1 cellular context compared by ENCODE assay signal in the genomic region with DNA sequence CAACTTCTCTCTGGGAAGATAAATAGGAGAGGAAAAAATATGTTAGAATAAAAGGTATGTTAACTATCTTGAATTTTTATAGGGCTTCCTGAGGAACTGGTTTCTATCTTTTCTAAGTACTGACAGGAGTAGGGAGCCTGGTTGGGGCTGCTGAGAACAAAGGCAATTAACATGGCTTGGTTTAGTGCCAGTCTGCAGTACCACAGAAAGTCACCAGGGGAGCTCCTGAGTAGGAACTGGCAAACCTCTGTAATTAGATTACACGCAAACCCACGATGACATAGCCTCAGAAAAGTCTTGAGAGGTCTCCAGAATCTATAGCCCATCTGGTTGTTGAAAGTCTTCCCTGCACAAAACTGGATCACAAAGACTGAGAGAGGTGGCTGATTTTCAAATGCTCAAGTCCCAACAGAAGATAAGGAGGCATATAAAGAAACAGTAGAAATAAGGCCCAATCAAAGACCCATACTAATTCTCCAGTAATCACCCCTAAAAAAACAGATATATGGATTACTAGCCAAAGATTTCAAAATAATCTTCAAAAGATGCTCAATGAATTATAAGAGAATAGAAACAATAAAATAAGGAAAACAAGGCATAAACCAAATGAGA.
TF ChIP-seq lines count a peak whose summit lies in the region.

No MANE protein-coding gene starts in this region.

TF ChIP-seq in GM12878, 131 proteins besides CTCF, POLR2A, EP300 and RAD21 (continued from another document):
- TF ChIP-seq, protein P1, sequence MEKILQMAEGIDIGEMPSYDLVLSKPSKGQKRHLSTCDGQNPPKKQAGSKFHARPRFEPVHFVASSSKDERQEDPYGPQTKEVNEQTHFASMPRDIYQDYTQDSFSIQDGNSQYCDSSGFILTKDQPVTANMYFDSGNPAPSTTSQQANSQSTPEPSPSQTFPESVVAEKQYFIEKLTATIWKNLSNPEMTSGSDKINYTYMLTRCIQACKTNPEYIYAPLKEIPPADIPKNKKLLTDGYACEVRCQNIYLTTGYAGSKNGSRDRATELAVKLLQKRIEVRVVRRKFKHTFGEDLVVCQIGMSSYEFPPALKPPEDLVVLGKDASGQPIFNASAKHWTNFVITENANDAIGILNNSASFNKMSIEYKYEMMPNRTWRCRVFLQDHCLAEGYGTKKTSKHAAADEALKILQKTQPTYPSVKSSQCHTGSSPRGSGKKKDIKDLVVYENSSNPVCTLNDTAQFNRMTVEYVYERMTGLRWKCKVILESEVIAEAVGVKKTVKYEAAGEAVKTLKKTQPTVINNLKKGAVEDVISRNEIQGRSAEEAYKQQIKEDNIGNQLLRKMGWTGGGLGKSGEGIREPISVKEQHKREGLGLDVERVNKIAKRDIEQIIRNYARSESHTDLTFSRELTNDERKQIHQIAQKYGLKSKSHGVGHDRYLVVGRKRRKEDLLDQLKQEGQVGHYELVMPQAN (conservative IDR thresholded peaks at IDR 0.05): no peak
- TF ChIP-seq, protein P2, sequence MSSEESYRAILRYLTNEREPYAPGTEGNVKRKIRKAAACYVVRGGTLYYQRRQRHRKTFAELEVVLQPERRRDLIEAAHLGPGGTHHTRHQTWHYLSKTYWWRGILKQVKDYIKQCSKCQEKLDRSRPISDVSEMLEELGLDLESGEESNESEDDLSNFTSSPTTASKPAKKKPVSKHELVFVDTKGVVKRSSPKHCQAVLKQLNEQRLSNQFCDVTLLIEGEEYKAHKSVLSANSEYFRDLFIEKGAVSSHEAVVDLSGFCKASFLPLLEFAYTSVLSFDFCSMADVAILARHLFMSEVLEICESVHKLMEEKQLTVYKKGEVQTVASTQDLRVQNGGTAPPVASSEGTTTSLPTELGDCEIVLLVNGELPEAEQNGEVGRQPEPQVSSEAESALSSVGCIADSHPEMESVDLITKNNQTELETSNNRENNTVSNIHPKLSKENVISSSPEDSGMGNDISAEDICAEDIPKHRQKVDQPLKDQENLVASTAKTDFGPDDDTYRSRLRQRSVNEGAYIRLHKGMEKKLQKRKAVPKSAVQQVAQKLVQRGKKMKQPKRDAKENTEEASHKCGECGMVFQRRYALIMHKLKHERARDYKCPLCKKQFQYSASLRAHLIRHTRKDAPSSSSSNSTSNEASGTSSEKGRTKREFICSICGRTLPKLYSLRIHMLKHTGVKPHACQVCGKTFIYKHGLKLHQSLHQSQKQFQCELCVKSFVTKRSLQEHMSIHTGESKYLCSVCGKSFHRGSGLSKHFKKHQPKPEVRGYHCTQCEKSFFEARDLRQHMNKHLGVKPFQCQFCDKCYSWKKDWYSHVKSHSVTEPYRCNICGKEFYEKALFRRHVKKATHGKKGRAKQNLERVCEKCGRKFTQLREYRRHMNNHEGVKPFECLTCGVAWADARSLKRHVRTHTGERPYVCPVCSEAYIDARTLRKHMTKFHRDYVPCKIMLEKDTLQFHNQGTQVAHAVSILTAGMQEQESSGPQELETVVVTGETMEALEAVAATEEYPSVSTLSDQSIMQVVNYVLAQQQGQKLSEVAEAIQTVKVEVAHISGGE (CRISPR knock-in tag; IDR thresholded peaks at IDR 0.05): no peak
- no peak for TF ChIP-seq SREBF2 (IDR thresholded peaks at IDR 0.05; ENCODE audit: low read length)
- no peak for TF ChIP-seq HCFC1 (IDR thresholded peaks at IDR 0.05; ENCODE audit: low read length)
- no peak for TF ChIP-seq ETV6 (conservative IDR thresholded peaks at IDR 0.05 in 1 of 2, IDR thresholded peaks at IDR 0.05 in 1 of 2; ENCODE audit: borderline replicate concordance in 1 of 2, low read depth in 1 of 2)
